31 cellular contexts compared by ENCODE assay signal in genomic region chr5:53433036-53433435, GRCh38. TPM values are rescaled to one million over a fixed set of nuclear protein-coding genes. Genes with fewer than 3 reads are reported as not detected.
"Had no signal": no experiment of that assay in that cellular context is flagged by ENCODE, and none has a peak within 500 bp of the region (broad histone marks: within the 10 kb centered on the region; RNA-seq: fewer than 3 reads in every experiment).

No MANE protein-coding gene starts in this region.

- H3K4me3 ChIP-seq: ascending aorta, SJCRH30, SK-N-MC had no signal

- H3K4me1 ChIP-seq: ascending aorta had no signal

- DNase-seq: activated CD4-positive, alpha-beta memory T cell treated with anti-CD3 and anti-CD28 coated beads, Interleukin-2, amount 10 ng/mL, durations not matched to agents 7 days and 5 days; activated CD4-positive, alpha-beta T cell treated with anti-CD3 and anti-CD28 coated beads for 1 hour; activated CD4-positive, alpha-beta T cell treated with anti-CD3 and anti-CD28 coated beads for 48 hours; activated CD4-positive, CD25-positive, alpha-beta regulatory T cell; activated CD8-positive, alpha-beta memory T cell treated with anti-CD3 and anti-CD28 coated beads for 24 hours; activated CD8-positive, alpha-beta memory T cell treated with anti-CD3 and anti-CD28 coated beads, Interleukin-2, amount 10 ng/mL, durations not matched to agents 7 days and 5 days; activated CD8-positive, alpha-beta memory T cell treated with anti-CD3 and anti-CD28 coated beads, Interleukin-2, amount 50 U/mL, for 48 hours; activated effector memory CD4-positive, alpha-beta T cell treated with Interleukin-2 at 50 U/mL for 16 hours; activated naive CD4-positive, alpha-beta T cell treated with anti-CD3 and anti-CD28 coated beads, Interleukin-2, amount 50 U/mL, for 16 hours; activated naive CD8-positive, alpha-beta T cell treated with anti-CD3 and anti-CD28 coated beads for 36 hours; activated T-cell treated with anti-CD3 and anti-CD28 coated beads, Interleukin-2, amount 50 U/mL, for 48 hours; amygdala; Karpas-422; KBM-7; NCI-H1105 treated with DMSO at 0.1 percent for 48 hours; NCI-H1436; NCI-H1694; NCI-H1930; NCI-H2081 treated with DMSO at 0.1 percent for 48 hours; NCI-H510A; NCI-H526; NCI-H748 treated with DMSO at 0.1 percent for 48 hours; NK-92 treated with Interleukin-12 subunit alpha and Interleukin-12 subunit beta, amount 100 ng/mL, for 24 hours; SHP77; SJCRH30; T1000; WERI-Rb-1 had no signal

- H3K36me3 Mint-ChIP-seq: activated CD8-positive, alpha-beta memory T cell treated with anti-CD3 and anti-CD28 coated beads, Interleukin-2, amount 10 ng/mL, durations not matched to agents 7 days and 5 days; activated naive CD8-positive, alpha-beta T cell treated with anti-CD3 and anti-CD28 coated beads for 36 hours had no signal

- H3K27me3 ChIP-seq: ascending aorta, SJCRH30 had no signal

- H3K36me3 ChIP-seq: ascending aorta, SJCRH30, WERI-Rb-1 had no signal

- H3K9me3 Mint-ChIP-seq: activated CD4-positive, alpha-beta memory T cell treated with anti-CD3 and anti-CD28 coated beads, Interleukin-2, amount 10 ng/mL, durations not matched to agents 7 days and 5 days; activated naive CD8-positive, alpha-beta T cell treated with anti-CD3 and anti-CD28 coated beads for 36 hours had no signal

- H3K4me1 Mint-ChIP-seq: activated CD4-positive, alpha-beta memory T cell treated with anti-CD3 and anti-CD28 coated beads, Interleukin-2, amount 10 ng/mL, durations not matched to agents 7 days and 5 days; activated CD8-positive, alpha-beta memory T cell treated with anti-CD3 and anti-CD28 coated beads, Interleukin-2, amount 10 ng/mL, durations not matched to agents 7 days and 5 days; activated naive CD8-positive, alpha-beta T cell treated with anti-CD3 and anti-CD28 coated beads for 36 hours had no signal

- H3K4me3 Mint-ChIP-seq: activated CD4-positive, alpha-beta memory T cell treated with anti-CD3 and anti-CD28 coated beads, Interleukin-2, amount 10 ng/mL, durations not matched to agents 7 days and 5 days; activated CD8-positive, alpha-beta memory T cell treated with anti-CD3 and anti-CD28 coated beads, Interleukin-2, amount 10 ng/mL, durations not matched to agents 7 days and 5 days; activated naive CD8-positive, alpha-beta T cell treated with anti-CD3 and anti-CD28 coated beads for 36 hours had no signal

- H3K9me3 ChIP-seq: ascending aorta, SJCRH30 had no signal

- H3K27ac Mint-ChIP-seq: activated CD4-positive, alpha-beta memory T cell treated with anti-CD3 and anti-CD28 coated beads, Interleukin-2, amount 10 ng/mL, durations not matched to agents 7 days and 5 days; activated CD8-positive, alpha-beta memory T cell treated with anti-CD3 and anti-CD28 coated beads, Interleukin-2, amount 10 ng/mL, durations not matched to agents 7 days and 5 days; activated naive CD8-positive, alpha-beta T cell treated with anti-CD3 and anti-CD28 coated beads for 36 hours had no signal

- H3K27ac ChIP-seq: ascending aorta, SJCRH30, SK-N-MC, WERI-Rb-1 had no signal

- ATAC-seq: activated CD8-positive, alpha-beta memory T cell treated with anti-CD3 and anti-CD28 coated beads, Interleukin-2, amount 10 ng/mL, durations not matched to agents 7 days and 5 days had no signal

RNA-seq across cellular contexts. Expression of gene FST, which starts 47.4 kb away (rescaled TPM):
- total RNA-seq: activated CD4-positive, alpha-beta memory T cell treated with anti-CD3 and anti-CD28 coated beads, Interleukin-2, amount 10 ng/mL, durations not matched to agents 7 days and 5 days; T-helper 1 cell treated with Interleukin-12 subunit alpha and Interleukin-12 subunit beta and Interleukin-4 antibody, amounts not matched to agents 30 ng/mL and 1 ng/mL, for 36 hours; T-helper 2 cell treated with Interferon-gamma antibody and Interleukin-4, amounts not matched to agents 100 ng/mL and 5 ng/mL, for 36 hours had no signal
